In the genomic region with DNA sequence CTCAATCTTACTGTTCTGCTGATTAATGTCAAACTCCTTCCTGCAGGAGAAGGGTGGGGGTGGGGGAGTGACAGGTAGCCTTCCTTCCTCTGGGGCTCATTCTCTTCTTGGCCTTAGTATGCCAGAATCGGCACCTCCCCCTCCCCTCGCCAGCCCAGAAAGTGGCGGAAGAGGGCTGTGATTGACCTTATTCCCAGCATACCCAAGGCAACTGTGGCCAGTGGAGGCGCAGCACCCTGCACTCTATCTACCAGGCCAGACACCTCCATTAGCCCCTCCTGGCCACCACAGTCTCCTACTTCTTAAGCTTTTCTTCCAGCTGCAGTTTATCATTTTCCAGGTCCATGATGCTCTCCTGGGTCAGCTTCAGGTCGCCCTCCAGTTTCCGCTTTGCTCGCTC, we compare ENCODE assay signal across 1 cellular context.
TF ChIP-seq lines count a peak whose summit lies in the region.

No MANE protein-coding gene starts in this region.

TF ChIP-seq in GM23338, 12 proteins besides CTCF, POLR2A, EP300 and RAD21 (continued from another document):
- no peak for TF ChIP-seq POLR2AphosphoS5 (IDR thresholded peaks at IDR 0.05; ENCODE audit: low read depth)
- no peak for TF ChIP-seq ZNF114 (CRISPR knock-in tag; IDR thresholded peaks at IDR 0.05)
TF ChIP-seq in GM23338: peak in this region for 0.
